In the genomic region with DNA sequence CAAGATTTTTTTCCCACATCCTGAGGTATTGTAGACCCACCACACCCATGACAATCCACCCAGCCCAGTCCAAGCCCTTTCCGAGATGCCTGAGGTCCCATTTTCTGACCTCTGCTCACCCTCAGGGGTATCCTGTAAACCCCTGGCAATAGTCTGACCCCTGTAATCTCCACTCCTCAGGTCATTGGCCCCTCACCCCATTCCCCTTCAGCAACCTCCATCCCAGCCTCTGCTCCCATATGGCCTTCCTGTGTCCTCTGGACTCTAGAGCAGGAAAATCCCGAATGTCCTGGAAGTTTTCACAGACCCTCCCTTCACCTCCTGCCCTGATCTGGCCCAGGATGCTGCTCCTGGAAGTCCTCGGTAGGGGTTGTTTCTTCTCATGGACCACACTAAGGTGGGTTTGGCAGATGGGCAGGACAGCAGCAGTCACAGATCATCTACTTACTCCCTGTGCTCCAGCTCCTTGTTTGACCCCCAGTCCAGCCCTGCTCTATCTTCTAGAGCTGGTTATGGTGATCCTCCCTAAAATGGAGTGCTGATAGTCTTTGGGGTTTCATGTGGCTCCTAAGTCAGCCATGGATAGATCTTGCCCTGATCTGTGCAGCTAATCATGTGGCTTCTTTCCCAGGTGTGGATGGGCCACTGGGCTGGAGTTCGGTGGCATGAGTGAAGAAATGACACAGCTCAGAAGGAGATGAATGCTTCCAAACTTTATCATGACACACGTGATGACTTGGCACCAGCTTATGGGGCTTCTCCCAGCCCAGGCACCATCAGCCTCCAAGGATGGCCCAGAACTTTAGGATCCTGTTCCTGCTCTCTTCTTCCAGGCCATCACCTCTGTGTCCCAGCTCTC, we compare ENCODE assay signal across 18 cellular contexts. TPM values are rescaled to one million over a fixed set of nuclear protein-coding genes. Genes with fewer than 3 reads are reported as not detected.
"Had no signal": no experiment of that assay in that cellular context is flagged by ENCODE, and none has a peak within 500 bp of the region (broad histone marks: within the 10 kb centered on the region; RNA-seq: fewer than 3 reads in every experiment).

No MANE protein-coding gene starts in this region.

- H3K27ac ChIP-seq: epithelial cell of prostate, heart right ventricle, lower lobe of right lung, tibial nerve, vagina had no signal

- DNase-seq: activated effector memory CD4-positive, alpha-beta T cell treated with Interleukin-2 at 50 U/mL for 16 hours; dermis blood vessel endothelial cell; heart right ventricle; left cardiac atrium; lower lobe of right lung; midbrain; retina had no signal

- H3K4me3 Mint-ChIP-seq: stimulated activated memory B cell treated with anti-CD40 and anti-IgM and Interleukin-4, amounts not matched to agents 10 μg/mL and 1 μg/mL and 100 μg/mL, for 72 hours; WTC11 had no signal

- H3K27me3 ChIP-seq: tibial nerve, vagina had no signal

- H3K9me3 Mint-ChIP-seq: activated naive CD4-positive, alpha-beta T cell treated with anti-CD3 and anti-CD28 coated beads, Interleukin-2, amount 50 U/mL, for 72 hours; stimulated activated memory B cell treated with anti-CD40 and anti-IgM and Interleukin-4, amounts not matched to agents 10 μg/mL and 1 μg/mL and 100 μg/mL, for 72 hours; WTC11 had no signal

- H3K36me3 Mint-ChIP-seq: activated naive CD4-positive, alpha-beta T cell treated with anti-CD3 and anti-CD28 coated beads, Interleukin-2, amount 50 U/mL, for 72 hours; stimulated activated memory B cell treated with anti-CD40 and anti-IgM and Interleukin-4, amounts not matched to agents 10 μg/mL and 1 μg/mL and 100 μg/mL, for 72 hours; WTC11 had no signal

- H3K36me3 ChIP-seq: heart right ventricle, lower lobe of right lung, tibial nerve, vagina had no signal

- H3K4me1 ChIP-seq: lower lobe of right lung, tibial nerve, vagina had no signal

- ATAC-seq: left cardiac atrium; lower lobe of right lung; stimulated activated memory B cell treated with anti-CD40 and anti-IgM and Interleukin-4, amounts not matched to agents 10 μg/mL and 1 μg/mL and 100 μg/mL, for 72 hours; WTC11 had no signal

- H3K27ac Mint-ChIP-seq: activated naive CD4-positive, alpha-beta T cell treated with anti-CD3 and anti-CD28 coated beads, Interleukin-2, amount 50 U/mL, for 72 hours; stimulated activated memory B cell treated with anti-CD40 and anti-IgM and Interleukin-4, amounts not matched to agents 10 μg/mL and 1 μg/mL and 100 μg/mL, for 72 hours; WTC11 had no signal

- H3K4me3 ChIP-seq: heart right ventricle, lower lobe of right lung, tibial nerve, vagina had no signal

- H3K4me1 Mint-ChIP-seq: WTC11 had no signal

- H3K9me3 ChIP-seq: heart right ventricle, lower lobe of right lung, tibial nerve, vagina had no signal

RNA-seq across cellular contexts. Expression of gene IL3, which starts 37.0 kb away (rescaled TPM):
- total RNA-seq: cerebellum, dermis blood vessel endothelial cell, frontal cortex, heart right ventricle, left cardiac atrium, lower lobe of right lung, myocyte, skeletal muscle tissue, subcutaneous adipose tissue, tibial nerve, vagina, WTC11 had no signal
- polyA plus RNA-seq: heart right ventricle had no signal

RNA-seq across cellular contexts. Expression of gene CSF2, which starts 50.1 kb away (rescaled TPM):
- total RNA-seq: cerebellum, frontal cortex, heart right ventricle, left cardiac atrium, myocyte, skeletal muscle tissue, subcutaneous adipose tissue, tibial nerve, vagina, WTC11 had no signal
- polyA plus RNA-seq: heart right ventricle had no signal
